In the genomic region with DNA sequence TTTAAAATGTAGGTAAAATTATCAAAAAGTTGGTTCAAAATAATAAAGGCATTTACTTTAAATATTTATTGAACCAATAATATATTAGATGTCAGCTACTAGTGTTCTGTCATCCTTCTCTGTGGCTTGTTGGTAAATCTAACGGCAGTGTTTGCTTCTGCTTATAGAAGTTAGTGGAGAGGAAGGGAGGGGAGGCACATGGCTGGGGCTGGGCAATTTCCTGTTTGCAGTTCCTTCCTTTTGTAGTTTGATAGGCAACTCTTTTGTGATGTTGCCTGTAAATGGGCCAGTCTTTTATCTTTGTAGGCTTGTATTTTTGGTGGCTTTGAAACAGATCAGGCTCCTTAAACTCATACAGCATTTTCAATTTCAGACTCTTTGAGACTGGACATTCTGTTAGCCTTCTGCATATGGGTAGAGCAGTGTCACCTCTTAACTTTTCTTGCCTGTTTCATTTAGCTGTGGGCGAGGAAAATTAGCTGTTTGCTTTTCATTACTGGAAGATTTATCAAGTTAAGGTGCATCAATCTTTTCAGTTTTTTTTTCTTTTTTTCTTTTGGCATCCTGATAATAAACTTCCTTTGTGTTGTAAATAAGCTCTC, we compare ENCODE assay signal across 9 cellular contexts. TPM values are rescaled to one million over a fixed set of nuclear protein-coding genes. Genes with fewer than 3 reads are reported as not detected.
DNase-seq lines count a peak whose midpoint lies in the region; ATAC-seq, FAIRE-seq and TF ChIP-seq lines count a peak whose summit lies in the region.
"Had no signal": no experiment of that assay in that cellular context is flagged by ENCODE, and none has a peak within 500 bp of the region (broad histone marks: within the 10 kb centered on the region; RNA-seq: fewer than 3 reads in every experiment).

No MANE protein-coding gene starts in this region.

- DNase-seq in DMS53 treated with DMSO at 0.1 percent for 48 hours (lab: John Stamatoyannopoulos, UW; ENCODE audit: unreplicated experiment) (peak; percentile 57), SK-N-SH (peak; percentile 12), GM12878 (ENCODE audit: low read depth, low spot score) (no peak), NCI-H187 treated with DMSO at 0.1 percent for 48 hours (lab: John Stamatoyannopoulos, UW) (no peak), NCI-H1436 (lab: John Stamatoyannopoulos, UW) (no peak), vagina (ENCODE audit: extremely low spot score in 2 of 2) (no peak)

- CTCF ChIA-PET in SK-N-SH (lab: Yijun Ruan, JAX) (interaction anchor here (1.0 kb wide), 1 partner anchor 55 kb away, joined by 3 read pairs; no protein-coding TSS in a partner anchor), GM12878 (lab: Yijun Ruan, JAX) (interaction anchor here (0.7 to 1.4 kb wide), 4 partner anchors 16 to 55 kb away, joined by 3 to 8 read pairs (median 3); no protein-coding TSS in a partner anchor)

- no peaks in the 10 kb centered on the region for H3K9me2 ChIP-seq in SK-N-SH

- H3F3A ChIP-seq in SK-N-SH (replicated peaks; ENCODE audit: insufficient read depth) = no peaks in the 10 kb centered on the region

- no peak for TF ChIP-seq CTCF in SK-N-SH (IDR thresholded peaks at IDR 0.05)
- TF ChIP-seq CTCF in GM12878 (IDR thresholded peaks at IDR 0.05 in 2 of 3, conservative IDR thresholded peaks at IDR 0.05 in 1 of 3; ENCODE audit: control insufficient read depth in 2 of 3, extremely low read depth in 1 of 3, insufficient read depth in 1 of 3, low read depth in 3 of 3, low read length in 3 of 3) = no peak
- no peak for TF ChIP-seq CTCF in vagina (IDR thresholded peaks at IDR 0.05)

- no peaks in the 10 kb centered on the region for H3K9me3 ChIP-seq in SK-N-SH
- H3K9me3 ChIP-seq in GM12878 (replicated peaks; ENCODE audit: control insufficient read depth, insufficient read depth, low read length) = no peaks in the 10 kb centered on the region
- no peaks in the 10 kb centered on the region for H3K9me3 ChIP-seq in mucosa of rectum (ENCODE audit: control insufficient read depth in 2 of 2, low read length in 2 of 2)
- no peaks in the 10 kb centered on the region for H3K9me3 ChIP-seq in vagina
- H3K9me3 ChIP-seq: thoracic aorta had no signal

- RAD21 ChIA-PET in GM12878 (lab: Charles Lee; ENCODE audit: unreplicated experiment) = interaction anchor here (0.5 to 1.2 kb wide), 3 partner anchors 11 to 58 kb away, joined by 3 to 4 read pairs (median 3); no protein-coding TSS in a partner anchor

- H3K27ac ChIP-seq in SK-N-SH (ENCODE audit: low read depth in 2 of 2, low read length in 1 of 2) (no peak overlapping the region), GM12878 (ENCODE audit: control insufficient read depth, insufficient read depth) (no peak overlapping the region), mucosa of rectum (ENCODE audit: low read depth in 2 of 2, low read length in 2 of 2) (peak overlapping the region; percentile 10 to 17), vagina (no peak overlapping the region)
- H3K27ac ChIP-seq: thoracic aorta had no signal

- TF ChIP-seq RAD21 in SK-N-SH (IDR thresholded peaks at IDR 0.05; ENCODE audit: low read length) (no peak), GM12878 (IDR thresholded peaks at IDR 0.05; ENCODE audit: insufficient read depth, low read depth, low read length) (no peak)

- H3K27me3 ChIP-seq in SK-N-SH (ENCODE audit: insufficient read depth) (no peaks in the 10 kb centered on the region), GM12878 (replicated peaks in 1 of 2; ENCODE audit: control insufficient read depth in 2 of 2, insufficient read depth in 2 of 2, low read length in 1 of 2) (no peaks in the 10 kb centered on the region), mucosa of rectum (ENCODE audit: control insufficient read depth in 2 of 2, insufficient read depth in 2 of 2, low read length in 2 of 2) (no peaks in the 10 kb centered on the region), vagina (no peaks in the 10 kb centered on the region)

- H3K9ac ChIP-seq in SK-N-SH (no peak overlapping the region), GM12878 (ENCODE audit: control insufficient read depth, insufficient read depth, low read length) (no peak overlapping the region), mucosa of rectum (ENCODE audit: low read depth in 1 of 2, low read length in 2 of 2) (no peak overlapping the region)

- intact Hi-C loops in GM12878 (cut with micrococcal nuclease; ENCODE audit: unreplicated experiment) = no loop called here
- intact Hi-C loops in vagina (cut with DNase I) = no loop called here

- SMC1A ChIA-PET in GM12878 (lab: Charles Lee; ENCODE audit: uncharacterized antibody, unreplicated experiment) = interaction anchor here (0.8 to 1.9 kb wide), 7 partner anchors 9 to 155 kb away, joined by 3 to 7 read pairs (median 3); no protein-coding TSS in a partner anchor

- BruUV-seq in GM12878 (replicated peaks; lab: Mats Ljungman, UMichigan) = no TSS peak

- ATAC-seq in HG02759 (IDR thresholded peaks at IDR 0.05; ENCODE audit: unreplicated experiment) (peak; percentile 54), GM12878 (peak; percentile 86)

- TF ChIP-seq EP300 in SK-N-SH (IDR thresholded peaks at IDR 0.05; ENCODE audit: borderline replicate concordance in 1 of 2, low read depth in 1 of 2, low read length in 1 of 2) (no peak), GM12878 (IDR thresholded peaks at IDR 0.05; ENCODE audit: borderline replicate concordance in 1 of 2, control insufficient read depth in 1 of 2, low read depth in 2 of 2, low read length in 2 of 2) (no peak)

- no peaks in the 10 kb centered on the region for H3K36me3 ChIP-seq in SK-N-SH (replicated peaks in 1 of 2; ENCODE audit: control insufficient read depth in 1 of 2, insufficient read depth in 2 of 2, low read length in 1 of 2)
- no peaks in the 10 kb centered on the region for H3K36me3 ChIP-seq in GM12878 (ENCODE audit: control insufficient read depth in 2 of 2, insufficient read depth in 2 of 2, low read length in 1 of 2)
- no peaks in the 10 kb centered on the region for H3K36me3 ChIP-seq in mucosa of rectum (ENCODE audit: control insufficient read depth in 2 of 2, insufficient read depth in 2 of 2, low read length in 2 of 2)
- H3K36me3 ChIP-seq in vagina = no peaks in the 10 kb centered on the region
- H3K36me3 ChIP-seq: thoracic aorta had no signal

- POLR2A ChIA-PET in SK-N-SH (lab: Yijun Ruan, JAX) (interaction anchor here (0.6 kb wide), 1 partner anchor 35 kb away, joined by 3 read pairs; no protein-coding TSS in a partner anchor), GM12878 (lab: Charles Lee) (interaction anchor here (1.0 kb wide), 1 partner anchor 32 kb away, joined by 3 read pairs; no protein-coding TSS in a partner anchor)

- no peak overlapping the region for H3K4me2 ChIP-seq in SK-N-SH
- no peak overlapping the region; the same call in 1 of the 2 replicates for H3K4me2 ChIP-seq in GM12878 (ENCODE audit: control insufficient read depth, insufficient read depth)

- in situ Hi-C loops in GM12878 (cut with MboI) = no loop called here

- H2AFZ ChIP-seq in SK-N-SH (ENCODE audit: low read depth) (peak overlapping the region; percentile 61), GM12878 (ENCODE audit: control insufficient read depth, low read depth, low read length) (peak overlapping the region; percentile 9)

- 63% methylated on average over 2 of the region's 2 CpGs for WGBS in SK-N-SH (ENCODE audit: low lambda C conversion rate)
- WGBS in GM12878 (ENCODE audit: insufficient coverage, insufficient replicate concordance, low lambda C conversion rate, missing lambda C conversion rate) = 45% methylated on average over 2 of the region's 2 CpGs

- TF ChIP-seq POLR2A in GM12878 (IDR thresholded peaks at IDR 0.05; ENCODE audit: low read depth, low read length) (no peak), vagina (IDR thresholded peaks at IDR 0.05) (no peak)

- H4K20me1 ChIP-seq in SK-N-SH (ENCODE audit: insufficient read depth) (no peaks in the 10 kb centered on the region), GM12878 (ENCODE audit: control insufficient read depth, insufficient read depth) (no peaks in the 10 kb centered on the region)

- FAIRE-seq in GM12878 (lab: Jason Lieb, UNC) = no peak

- H3K4me3 ChIP-seq in SK-N-SH (ENCODE audit: low read depth in 2 of 2, low read length in 1 of 2) (no peak overlapping the region), GM12878 (no peak overlapping the region), mucosa of rectum (ENCODE audit: low read length in 2 of 2) (no peak overlapping the region), vagina (no peak overlapping the region)
- H3K4me3 ChIP-seq: thoracic aorta had no signal

- no peaks in the 10 kb centered on the region for H3K79me2 ChIP-seq in SK-N-SH (ENCODE audit: insufficient read depth)
- no peaks in the 10 kb centered on the region for H3K79me2 ChIP-seq in GM12878 (ENCODE audit: control insufficient read depth, insufficient read depth, low read length)

- H3K4me1 ChIP-seq in SK-N-SH (ENCODE audit: control insufficient read depth in 1 of 2, insufficient read depth in 2 of 2, low read depth in 1 of 2, low read length in 1 of 2) (peaks cover 2 to 4% of the 10 kb centered on the region in 2 experiments; a peak in 3 of 4 replicates), GM12878 (ENCODE audit: control insufficient read depth, insufficient read depth, low read length) (no peaks in the 10 kb centered on the region), mucosa of rectum (ENCODE audit: control insufficient read depth in 2 of 2, insufficient read depth in 2 of 2, low read length in 2 of 2) (no peaks in the 10 kb centered on the region), vagina (no peaks in the 10 kb centered on the region)

TF ChIP-seq in SK-N-SH, 30 proteins besides CTCF, POLR2A, EP300 and RAD21 (continues in another document):
- no peak for TF ChIP-seq FOXM1 (IDR thresholded peaks at IDR 0.05; ENCODE audit: low read depth)

TF ChIP-seq in GM12878, 131 proteins besides CTCF, POLR2A, EP300 and RAD21 (continues in another document):
- no peak for TF ChIP-seq HCFC1 (IDR thresholded peaks at IDR 0.05; ENCODE audit: low read length)

RNA-seq across cellular contexts. Expression of a gene that starts 48.1 kb away (rescaled TPM):
- 2.2 and 2.8 TPM in 2 replicates for polyA plus RNA-seq in SK-N-SH (2012; rRNA removed)
- 3.1 and 3.7 TPM in 2 replicates for polyA plus RNA-seq in SK-N-SH (2012; cell fraction: cytosol; rRNA removed)
- 3.1 and 6.3 TPM in 2 replicates for polyA plus RNA-seq in SK-N-SH (2012; cell fraction: nucleus; rRNA removed)
- 61.9 and 72.4 TPM in 2 replicates for total RNA-seq in GM12878 (2013; cell fraction: nucleolus; rRNA removed)
- total RNA-seq in GM12878 (2014; rRNA removed) = 5.2 and 6.9 TPM in 2 replicates
- total RNA-seq in GM12878 (2014; rRNA removed; fragmentation: Illumina TruSeq; extraction: Trizol) = 5.9 and 7.0 TPM in 2 replicates
- total RNA-seq in GM12878 (2021) = 6.8 and 7.8 TPM in 2 replicates
- polyA plus RNA-seq in GM12878 (2011; ENCODE audit: low read depth) = 1.3 TPM
- polyA plus RNA-seq in GM12878 (2011; rRNA removed) = 7.1 and 9.1 TPM in 2 replicates
- 3.3 and 3.7 TPM in 2 replicates for polyA plus RNA-seq in GM12878 (2011; cell fraction: cytosol; rRNA removed)
- polyA plus RNA-seq in GM12878 (2011; cell fraction: nucleus; rRNA removed) = 10.7 and 12.9 TPM in 2 replicates
- polyA plus RNA-seq in GM12878 (2012) = 1.8 and 1.9 TPM in 2 replicates
- polyA plus RNA-seq in GM12878 (2014; fragmentation: Illumina TruSeq; extraction: Trizol) = 5.8 and 6.5 TPM in 2 replicates
- polyA plus RNA-seq in GM12878 (2014; fragmentation: Nextera tagmentation; extraction: Ambion mirVana) = 1 to 10 TPM; 1.5 to 1.9 TPM
- 3.5 and 3.9 TPM in 2 replicates for polyA plus RNA-seq in GM12878 (2014; rRNA removed)
- 1 to 10 TPM; 4.7 to 6.3 TPM for polyA plus RNA-seq in GM12878 (2016; fragmentation: Nextera tagmentation; extraction: Ambion mirVana)
- polyA minus RNA-seq in GM12878 (2011; rRNA and poly(A)+ RNA removed) = 16.2 TPM in 2 replicates
- 2.9 and 4.2 TPM in 2 replicates for polyA minus RNA-seq in GM12878 (2011; cell fraction: cytosol; rRNA and poly(A)+ RNA removed)
- 24.3 and 39.7 TPM in 2 replicates for polyA minus RNA-seq in GM12878 (2011; cell fraction: nucleus; rRNA and poly(A)+ RNA removed)
- total RNA-seq in vagina = 14.5 TPM

Comparison
In these comparisons a context has a peak if more than half of its experiments do, and no peak if none do; other contexts are left out.
1. DNase-seq: peak in DMS53 treated with DMSO at 0.1 percent for 48 hours (single experiment) and SK-N-SH (single experiment); none in GM12878 (single experiment), NCI-H187 treated with DMSO at 0.1 percent for 48 hours (single experiment), NCI-H1436 (single experiment) and vagina (0 of 2).
2. H3K27ac ChIP-seq: peak in mucosa of rectum (2 of 2); none in SK-N-SH (0 of 2), GM12878 (single experiment) and vagina (single experiment).